In the genomic region with DNA sequence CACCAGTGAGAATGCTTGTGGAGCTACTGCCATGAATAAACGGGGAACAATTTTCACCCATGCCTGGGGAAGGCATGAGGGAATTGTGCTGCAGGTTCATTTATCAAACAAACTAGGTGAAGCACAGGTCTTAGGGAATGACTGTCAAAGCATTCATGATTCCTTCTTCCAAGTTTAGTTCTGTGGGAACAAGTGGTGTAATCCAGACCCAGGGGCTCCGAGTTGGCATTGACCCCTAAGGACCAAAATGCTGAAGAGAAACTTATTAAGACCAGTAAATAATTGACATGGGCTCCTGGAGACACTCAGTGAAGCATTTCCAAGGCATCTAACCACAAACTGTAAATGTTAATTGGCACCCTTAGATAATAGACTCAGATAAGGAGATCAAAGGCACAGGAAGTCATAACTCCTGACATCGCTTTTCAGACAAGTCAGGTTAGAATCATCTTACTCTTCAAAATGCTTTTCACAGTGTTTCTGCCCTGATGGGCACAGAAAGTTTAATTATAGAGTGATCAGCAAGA, we compare ENCODE assay signal across 17 cellular contexts.
DNase-seq lines count a peak whose midpoint lies in the region; ATAC-seq lines count a peak whose summit lies in the region.
"Had no signal": no experiment of that assay in that cellular context is flagged by ENCODE, and none has a peak within 500 bp of the region (broad histone marks: within the 10 kb centered on the region; RNA-seq: fewer than 3 reads in every experiment).

No MANE protein-coding gene starts in this region.

- H3K27ac Mint-ChIP-seq in T-cell, result peak overlapping the region; percentile 61 to 77
- H3K27ac Mint-ChIP-seq: activated naive CD4-positive, alpha-beta T cell treated with anti-CD3 and anti-CD28 coated beads for 36 hours; WTC11 had no signal

- H3K9me3 Mint-ChIP-seq in T-cell, result no peaks in the 10 kb centered on the region
- H3K9me3 Mint-ChIP-seq: activated naive CD4-positive, alpha-beta T cell treated with anti-CD3 and anti-CD28 coated beads for 36 hours had no signal

- H3K27me3 Mint-ChIP-seq in T-cell, result no peaks in the 10 kb centered on the region

- CTCF ChIA-PET in T-cell (lab: Charles Lee), result interaction anchor here in 1 of 2 donors (1.1 kb wide), 1 partner anchor 9 kb away, joined by 3 read pairs; no protein-coding TSS in a partner anchor

- POLR2A ChIA-PET in T-cell (lab: Charles Lee), result interaction anchor here in 1 of 2 donors (1.0 kb wide), 1 partner anchor 187 kb away, joined by 3 read pairs; no protein-coding TSS in a partner anchor

- H3K4me1 Mint-ChIP-seq in T-cell, result peaks cover 41 to 53% (median 45%) of the 10 kb centered on the region in 3 donors

- H3K36me3 Mint-ChIP-seq in T-cell, result no peaks in the 10 kb centered on the region

- DNase-seq in NCI-H1436 treated with DMSO at 0.1 percent for 48 hours (lab: John Stamatoyannopoulos, UW) (peak; percentile 45), NCI-H1436 (lab: John Stamatoyannopoulos, UW) (no peak), HK-2 (ENCODE audit: unreplicated experiment) (peak; percentile 53), T-cell (peak in 5 of 34 experiments; percentile 10 to 25 (median 20)), left kidney (ENCODE audit: low read depth, low spot score) (peak; percentile 79), GM19240 (ENCODE audit: insufficient read length, low spot score) (no peak), SIG-M5 (lab: John Stamatoyannopoulos, UW) (no peak)
- DNase-seq in activated CD8-positive, alpha-beta memory T cell treated with anti-CD3 and anti-CD28 coated beads, Interleukin-2, amount 50 U/mL, for 48 hours, result no peak
- DNase-seq: 8988T; activated naive CD4-positive, alpha-beta T cell treated with anti-CD3 and anti-CD28 coated beads for 36 hours; dermis blood vessel endothelial cell; foreskin melanocyte; GDM1; left ventricle myocardium inferior; nucleus accumbens had no signal

- ATAC-seq in T-cell (replicated peaks in 1 of 4), result peak; percentile 83 to 97 (median 88)
- ATAC-seq: Right ventricle myocardium inferior, WTC11 had no signal

- peak overlapping the region; percentile 32 to 73 (median 48) for H3K4me3 Mint-ChIP-seq in T-cell
- H3K4me3 Mint-ChIP-seq: activated naive CD4-positive, alpha-beta T cell treated with anti-CD3 and anti-CD28 coated beads for 36 hours; WTC11 had no signal

Comparison
In these comparisons a context has a peak if more than half of its experiments do, and no peak if none do; other contexts are left out.
1. DNase-seq: peak in NCI-H1436 treated with DMSO at 0.1 percent for 48 hours (single experiment), HK-2 (single experiment) and left kidney (single experiment); none in NCI-H1436 (single experiment), GM19240 (single experiment), SIG-M5 (single experiment) and activated CD8-positive, alpha-beta memory T cell treated with anti-CD3 and anti-CD28 coated beads, Interleukin-2, amount 50 U/mL, for 48 hours (single experiment).